ENCODE assay signal across 15 cellular contexts in genomic region chr1:109807822-109808680, GRCh38. TPM values are rescaled to one million over a fixed set of nuclear protein-coding genes. Genes with fewer than 3 reads are reported as not detected.
DNase-seq lines count a peak whose midpoint lies in the region; FAIRE-seq and TF ChIP-seq lines count a peak whose summit lies in the region.
"Had no signal": no experiment of that assay in that cellular context is flagged by ENCODE, and none has a peak within 500 bp of the region (broad histone marks: within the 10 kb centered on the region; RNA-seq: fewer than 3 reads in every experiment).

No MANE protein-coding gene starts in this region.

- H3K9me3 ChIP-seq in BLaER1 treated with 17β-estradiol and CSF1 and Interleukin-3, amounts not matched to agents 10 nM and 100 nM (replicated peaks in 1 of 11) = no peaks in the 10 kb centered on the region
- no peaks in the 10 kb centered on the region for H3K9me3 ChIP-seq in astrocyte (ENCODE audit: insufficient read depth, low read depth, low read length)
- H3K9me3 ChIP-seq: lower lobe of right lung, prostate gland had no signal

- H3K4me3 ChIP-seq in BLaER1 treated with 17β-estradiol and CSF1 and Interleukin-3, amounts not matched to agents 10 nM and 100 nM = no peak overlapping the region
- H3K4me3 ChIP-seq in astrocyte (ENCODE audit: insufficient read depth, low read depth, low read length) (no peak overlapping the region), lower leg skin (ENCODE audit: low read depth, poor library complexity, severe bottlenecking) (no peak overlapping the region)
- H3K4me3 ChIP-seq: coronary artery, lower lobe of right lung, prostate gland had no signal

- H3K4me1 Mint-ChIP-seq in astrocyte (ENCODE audit: low read depth, unreplicated experiment) = peaks cover 8% of the 10 kb centered on the region
- no peaks in the 10 kb centered on the region for H3K4me1 Mint-ChIP-seq in progenitor cell of endocrine pancreas (ENCODE audit: low read depth)
- peaks cover 5% of the 10 kb centered on the region for H3K4me1 Mint-ChIP-seq in endothelial cell (ENCODE audit: unreplicated experiment)

- peaks cover 59 to 93% (median 85%) of the 10 kb centered on the region in 10 experiments for H3K4me1 ChIP-seq in BLaER1 treated with 17β-estradiol and CSF1 and Interleukin-3, amounts not matched to agents 10 nM and 100 nM
- H3K4me1 ChIP-seq in astrocyte (ENCODE audit: insufficient read depth, low read length) = peaks cover 28% of the 10 kb centered on the region
- H3K4me1 ChIP-seq: prostate gland had no signal

- H3K36me3 ChIP-seq in BLaER1 treated with 17β-estradiol and CSF1 and Interleukin-3, amounts not matched to agents 10 nM and 100 nM = no peaks in the 10 kb centered on the region
- no peaks in the 10 kb centered on the region for H3K36me3 ChIP-seq in astrocyte (ENCODE audit: insufficient read depth, low read length)
- H3K36me3 ChIP-seq: lower lobe of right lung, prostate gland had no signal

- no peak for TF ChIP-seq CTCF in astrocyte (IDR thresholded peaks at IDR 0.05; ENCODE audit: insufficient read depth, low read depth, low read length)
- no peak for TF ChIP-seq CTCF in progenitor cell of endocrine pancreas (IDR thresholded peaks at IDR 0.05; ENCODE audit: unreplicated experiment)
- no peak for TF ChIP-seq CTCF in endothelial cell (IDR thresholded peaks at IDR 0.05; ENCODE audit: unreplicated experiment)
- no peak for TF ChIP-seq CTCF in lower leg skin (IDR thresholded peaks at IDR 0.05)

- peak overlapping the region; percentile 33 for H2AFZ ChIP-seq in astrocyte (ENCODE audit: low read depth, low read length)

- H3K27ac ChIP-seq in BLaER1 treated with 17β-estradiol and CSF1 and Interleukin-3, amounts not matched to agents 10 nM and 100 nM = peak overlapping the region in 9 of 11 experiments; percentile 52 to 88 (median 80); a peak in 18 of 22 replicates
- no peak overlapping the region for H3K27ac ChIP-seq in astrocyte (ENCODE audit: low read depth, low read length)
- H3K27ac ChIP-seq: coronary artery, prostate gland, VCaP had no signal

- no peaks in the 10 kb centered on the region for H3K79me2 ChIP-seq in astrocyte (ENCODE audit: insufficient read depth, low read length)

- H3K9me3 Mint-ChIP-seq in astrocyte (ENCODE audit: unreplicated experiment) = no peaks in the 10 kb centered on the region
- no peaks in the 10 kb centered on the region for H3K9me3 Mint-ChIP-seq in progenitor cell of endocrine pancreas (ENCODE audit: low read depth)
- no peaks in the 10 kb centered on the region for H3K9me3 Mint-ChIP-seq in endothelial cell (ENCODE audit: unreplicated experiment)
- H3K9me3 Mint-ChIP-seq: type B pancreatic cell had no signal

- H3K9ac ChIP-seq in BLaER1 treated with 17β-estradiol and CSF1 and Interleukin-3, amounts not matched to agents 10 nM and 100 nM = peak overlapping the region in 8 of 11 experiments; percentile 0 to 73 (median 66); a peak in 14 of 22 replicates
- H3K9ac ChIP-seq in astrocyte (ENCODE audit: low read length) = no peak overlapping the region

- H3K36me3 Mint-ChIP-seq in astrocyte (ENCODE audit: low read depth, unreplicated experiment) (no peaks in the 10 kb centered on the region), progenitor cell of endocrine pancreas (ENCODE audit: insufficient read depth) (no peaks in the 10 kb centered on the region), endothelial cell (ENCODE audit: low read depth, unreplicated experiment) (no peaks in the 10 kb centered on the region)
- H3K36me3 Mint-ChIP-seq: type B pancreatic cell had no signal

- H3K27me3 Mint-ChIP-seq in astrocyte (ENCODE audit: low read depth, unreplicated experiment) (peaks cover 8% of the 10 kb centered on the region), progenitor cell of endocrine pancreas (no peaks in the 10 kb centered on the region), endothelial cell (ENCODE audit: unreplicated experiment) (peaks cover 5% of the 10 kb centered on the region)
- H3K27me3 Mint-ChIP-seq: type B pancreatic cell had no signal

- H3K4me3 Mint-ChIP-seq in astrocyte (ENCODE audit: unreplicated experiment) = no peak overlapping the region
- H3K4me3 Mint-ChIP-seq in progenitor cell of endocrine pancreas (ENCODE audit: low read depth) = no peak overlapping the region
- no peak overlapping the region for H3K4me3 Mint-ChIP-seq in endothelial cell (ENCODE audit: unreplicated experiment)
- H3K4me3 Mint-ChIP-seq: type B pancreatic cell had no signal

- no peaks in the 10 kb centered on the region for H4K20me1 ChIP-seq in BLaER1 treated with 17β-estradiol and CSF1 and Interleukin-3, amounts not matched to agents 10 nM and 100 nM
- H4K20me1 ChIP-seq in astrocyte (ENCODE audit: insufficient read depth, low read length) = no peaks in the 10 kb centered on the region

- H3K27me3 ChIP-seq in BLaER1 treated with 17β-estradiol and CSF1 and Interleukin-3, amounts not matched to agents 10 nM and 100 nM = no peaks in the 10 kb centered on the region
- H3K27me3 ChIP-seq in astrocyte (ENCODE audit: insufficient read depth, low read length) = no peaks in the 10 kb centered on the region

- no peak overlapping the region for H3K27ac Mint-ChIP-seq in astrocyte (ENCODE audit: unreplicated experiment)
- H3K27ac Mint-ChIP-seq in progenitor cell of endocrine pancreas = no peak overlapping the region
- H3K27ac Mint-ChIP-seq in endothelial cell (ENCODE audit: unreplicated experiment) = no peak overlapping the region
- H3K27ac Mint-ChIP-seq: type B pancreatic cell had no signal

- H3K4me2 ChIP-seq in BLaER1 treated with 17β-estradiol and CSF1 and Interleukin-3, amounts not matched to agents 10 nM and 100 nM = peak overlapping the region; percentile 71 to 97 (median 79); a peak in 20 of 22 replicates
- H3K4me2 ChIP-seq in astrocyte (ENCODE audit: low read length) = peak overlapping the region; percentile 29

- intact Hi-C loops in lower leg skin (cut with DNase I; ENCODE audit: low total_unique reads) = no loop called here

- DNase-seq in HS-27A (ENCODE audit: low read depth) = peak; percentile 82
- DNase-seq in astrocyte (ENCODE audit: low read depth) = peak; percentile 62
- DNase-seq in myocyte (ENCODE audit: low read depth) = peak; percentile 57
- DNase-seq in progenitor cell of endocrine pancreas (ENCODE audit: low spot score, unreplicated experiment) = no peak
- DNase-seq in NCI-H748 treated with DMSO at 0.1 percent for 48 hours (lab: John Stamatoyannopoulos, UW) = no peak
- DNase-seq in endothelial cell (ENCODE audit: low spot score) = no peak
- DNase-seq in lower leg skin (ENCODE audit: low spot score in 2 of 2) = no peak
- DNase-seq: lower lobe of right lung, RPMI8226 had no signal

- TF ChIP-seq POLR2A in lower leg skin (IDR thresholded peaks at IDR 0.05) = no peak

- no peak for FAIRE-seq in astrocyte (lab: Jason Lieb, UNC)

- WGBS in lower leg skin, 2 donors = 93 to 95% methylated on average over 6 of the region's 6 CpGs

RNA-seq across cellular contexts. Expression of gene EPS8L3, which starts 44.3 kb away (rescaled TPM):
- total RNA-seq in astrocyte = not detected in 2 replicates
- total RNA-seq in myocyte = not detected in 2 replicates
- not detected for polyA plus RNA-seq in myocyte (2012)
- 9.5 and 14.2 TPM in 2 replicates for total RNA-seq in progenitor cell of endocrine pancreas
- total RNA-seq in endothelial cell (ENCODE audit: unreplicated experiment) = not detected
- not detected for total RNA-seq in lower leg skin
- total RNA-seq: glomerular endothelial cell, lower lobe of right lung had no signal

Comparison
In these comparisons a context has a peak if more than half of its experiments do, and no peak if none do; other contexts are left out.
1. DNase-seq: peak in HS-27A (single experiment), astrocyte (single experiment) and myocyte (single experiment); none in progenitor cell of endocrine pancreas (single experiment), NCI-H748 treated with DMSO at 0.1 percent for 48 hours (single experiment), endothelial cell (single experiment) and lower leg skin (0 of 2).
2. RNA of gene EPS8L3, which starts 44.3 kb away (total RNA-seq): 9.5 to 14.2 TPM in progenitor cell of endocrine pancreas; not detected in astrocyte, not detected in myocyte, not detected in endothelial cell (single experiment) and not detected in lower leg skin; every median in the first group is over 10 times any median in the second.